ENCODE assay signal across 16 cellular contexts in genomic region chr1:151444791-151445177, GRCh38. TPM values are rescaled to one million over a fixed set of nuclear protein-coding genes. Genes with fewer than 3 reads are reported as not detected.
A peak's percentile ranks its signal among the peaks of the same experiment; 100 is the strongest.
DNase-seq lines count a peak whose midpoint lies in the region; ATAC-seq and TF ChIP-seq lines count a peak whose summit lies in the region.
"Had no signal": no experiment of that assay in that cellular context is flagged by ENCODE, and none has a peak within 500 bp of the region (broad histone marks: within the 10 kb centered on the region; RNA-seq: fewer than 3 reads in every experiment).

No MANE protein-coding gene starts in this region.

- H2BK20ac ChIP-seq in H9 (ENCODE audit: low read depth, low read length, poor library complexity, severe bottlenecking) = no peak overlapping the region

- H3K27ac ChIP-seq in H9 (ENCODE audit: insufficient read length, low read depth, low read length) (no peak overlapping the region), PC-3 (ENCODE audit: low read length) (no peak overlapping the region), endodermal cell (ENCODE audit: low read depth, low read length) (peak overlapping the region; percentile 37), sigmoid colon (peak overlapping the region in 3 of 4 donors; percentile 44 to 57 (median 51))
- H3K27ac ChIP-seq: ascending aorta, suprapubic skin had no signal

- H3K23me2 ChIP-seq in H9 (ENCODE audit: insufficient read length, low read depth, low read length, poor library complexity, severe bottlenecking) = no peaks in the 10 kb centered on the region

- H2AK5ac ChIP-seq in H9 (ENCODE audit: insufficient read length, low read length) = no peak overlapping the region

- H3K4me3 ChIP-seq in PC-3 (ENCODE audit: low read length) (no peak overlapping the region), endodermal cell (ENCODE audit: low read length) (no peak overlapping the region), sigmoid colon (no peak overlapping the region)
- H3K4me3 ChIP-seq: skin epidermis, suprapubic skin had no signal

- CTCF ChIA-PET in PC-3 (lab: Charles Lee) = interaction anchor here (0.6 to 1.2 kb wide), 6 partner anchors 91 to 290 kb away, joined by 3 to 4 read pairs (median 3); no protein-coding TSS in a partner anchor

- H3K4me2 ChIP-seq in H9 (ENCODE audit: insufficient read depth, insufficient read length, low read length) (no peak overlapping the region), PC-3 (ENCODE audit: low read length) (peak overlapping the region; percentile 51)

- H3K18ac ChIP-seq in H9 (ENCODE audit: insufficient read length, low read depth, low read length) = no peak overlapping the region

- H2BK15ac ChIP-seq in H9 (ENCODE audit: low read depth, low read length) = no peak overlapping the region

- no peaks in the 10 kb centered on the region for H4K20me1 ChIP-seq in H9 (ENCODE audit: control insufficient read depth, insufficient read depth, insufficient read length)
- H4K20me1 ChIP-seq in PC-3 (ENCODE audit: low read length) = 0 out of 2 replicates have a peak, but pooled peaks cover 6% of the 10 kb centered on the region

- POLR2A ChIA-PET in PC-3 (lab: Charles Lee; ENCODE audit: unreplicated experiment) = no interaction called here

- no peak overlapping the region for H3K14ac ChIP-seq in H9 (ENCODE audit: insufficient read depth, low read length)

- H3K36me3 ChIP-seq in PC-3 (ENCODE audit: low read depth, low read length) = peaks cover 9% of the 10 kb centered on the region; the same call in 1 of the 2 replicates
- peaks cover 34% of the 10 kb centered on the region for H3K36me3 ChIP-seq in endodermal cell (ENCODE audit: control insufficient read depth, insufficient read depth, low read length)
- peaks cover 0 to 26% (median 0%) of the 10 kb centered on the region in 4 donors for H3K36me3 ChIP-seq in sigmoid colon
- H3K36me3 ChIP-seq: ascending aorta, suprapubic skin had no signal

- no peak overlapping the region for H3T11ph ChIP-seq in H9 (ENCODE audit: low read length)

- no peak for TF ChIP-seq POLR2A in sigmoid colon (IDR thresholded peaks at IDR 0.05)

- DNase-seq in H9 = no peak
- DNase-seq in PC-3 = no peak
- no peak for DNase-seq in endodermal cell
- no peak for DNase-seq in sigmoid colon
- no peak for DNase-seq in type B pancreatic cell (ENCODE audit: extremely low spot score, unreplicated experiment)
- no peak for DNase-seq in stimulated activated CD4-positive, alpha-beta T cell treated with anti-CD3 and anti-CD28 coated beads, Interleukin-4, amount 100 ng/mL, for 1 hour
- DNase-seq: activated CD8-positive, alpha-beta memory T cell treated with anti-CD3 and anti-CD28 coated beads, Interleukin-2, amount 50 U/mL, for 4 hours; effector memory CD8-positive, alpha-beta T cell; kidney; NCI-H146; NCI-H524; Right ventricle myocardium superior had no signal

- H2BK120ac ChIP-seq in H9 (ENCODE audit: low read depth, low read length, poor library complexity, severe bottlenecking) = no peak overlapping the region

- H2BK12ac ChIP-seq in H9 (ENCODE audit: insufficient read length, low read depth, low read length) = no peak overlapping the region

- H4K91ac ChIP-seq in H9 (ENCODE audit: insufficient read length, low read depth, low read length) = no peak overlapping the region

- H3K4me3 Mint-ChIP-seq in H9 (no peak overlapping the region), endodermal cell (no peak overlapping the region), type B pancreatic cell (no peak overlapping the region)

- intact Hi-C loops in PC-3 (cut with micrococcal nuclease) = loop anchor here (1.0 to 5.0 kb wide), 6 partner anchors 14 to 291 kb away; partner anchors contain the start of gene TUFT1
- intact Hi-C loops in sigmoid colon (cut with DNase I) = loop anchor here (2.0 to 5.0 kb wide), 2 partner anchors 90 to 288 kb away; no protein-coding TSS in a partner anchor

- H4K8ac ChIP-seq in H9 (replicated peaks; ENCODE audit: insufficient read length, low read depth, low read length) = no peak overlapping the region

- H2BK5ac ChIP-seq in H9 (ENCODE audit: insufficient read length, low read length) = no peak overlapping the region

- no peak overlapping the region for H3K23ac ChIP-seq in H9 (ENCODE audit: insufficient read length, low read depth, low read length)

- H3K9me2 ChIP-seq in PC-3 (replicated peaks; ENCODE audit: low read length) = no peaks in the 10 kb centered on the region

- peak; percentile 14 for ATAC-seq in PC-3
- ATAC-seq in GM21825 (IDR thresholded peaks at IDR 0.05; ENCODE audit: unreplicated experiment) = no peak
- ATAC-seq: effector memory CD8-positive, alpha-beta T cell had no signal

- no peak overlapping the region for H3K4ac ChIP-seq in H9 (ENCODE audit: low read depth, low read length)

- no peaks in the 10 kb centered on the region for H3F3A ChIP-seq in PC-3 (ENCODE audit: low read length, unreplicated experiment)

- peaks cover 50% of the 10 kb centered on the region; the same call in 1 of the 2 replicates for H3K79me2 ChIP-seq in H9 (ENCODE audit: insufficient read depth, low read length)
- peaks cover 97% of the 10 kb centered on the region for H3K79me2 ChIP-seq in PC-3 (ENCODE audit: low read length)

- WGBS in H9 (ENCODE audit: extremely low coverage, insufficient read length, low lambda C conversion rate) = no CpG with 5 or more reads among the region's 4 CpGs
- WGBS in endodermal cell (ENCODE audit: insufficient coverage in 1 of 2, insufficient read length in 1 of 2), 2 experiments = 88 to 100% methylated on average over 1 to 4 of the region's 4 CpGs
- 83 to 84% methylated on average over 4 of the region's 4 CpGs for WGBS in sigmoid colon, 2 donors

- TF ChIP-seq CTCF in H9 (conservative IDR thresholded peaks at IDR 0.05) (no peak), PC-3 (conservative IDR thresholded peaks at IDR 0.05; ENCODE audit: low read depth, low read length) (no peak), endodermal cell (conservative IDR thresholded peaks at IDR 0.05) (no peak), sigmoid colon (IDR thresholded peaks at IDR 0.05) (no peak), type B pancreatic cell (conservative IDR thresholded peaks at IDR 0.05) (no peak)

- H3K4me1 Mint-ChIP-seq in H9 (peaks cover 7 to 16% of the 10 kb centered on the region in 2 experiments), endodermal cell (no peaks in the 10 kb centered on the region), type B pancreatic cell (ENCODE audit: unreplicated experiment) (peaks cover 21% of the 10 kb centered on the region)

- H3K27ac Mint-ChIP-seq in H9 (peak overlapping the region in 2 of 3 experiments; percentile 10 to 94; a peak in 3 of 7 replicates), endodermal cell (peak overlapping the region; percentile 9), type B pancreatic cell (no peak overlapping the region)

- no peaks in the 10 kb centered on the region for H3K4me1 ChIP-seq in H9 (ENCODE audit: insufficient read depth, low read length)
- H3K4me1 ChIP-seq in PC-3 (ENCODE audit: insufficient read depth, low read length) = peaks cover 11% of the 10 kb centered on the region
- H3K4me1 ChIP-seq in endodermal cell (ENCODE audit: control insufficient read depth, insufficient read depth, low read length) = no peaks in the 10 kb centered on the region
- H3K4me1 ChIP-seq in sigmoid colon = peaks cover 0 to 59% (median 46%) of the 10 kb centered on the region in 4 donors

- peaks cover 5 to 26% (median 21%) of the 10 kb centered on the region in 3 experiments; a peak in 5 of 7 replicates for H3K36me3 Mint-ChIP-seq in H9 (ENCODE audit: insufficient read depth in 1 of 3, low read depth in 3 of 3)
- H3K36me3 Mint-ChIP-seq in endodermal cell (ENCODE audit: low read depth) = peaks cover 30% of the 10 kb centered on the region
- H3K36me3 Mint-ChIP-seq in type B pancreatic cell = peaks cover 26% of the 10 kb centered on the region

- no peak overlapping the region for H2AFZ ChIP-seq in H9 (ENCODE audit: low read length)
- no peak overlapping the region for H2AFZ ChIP-seq in PC-3 (ENCODE audit: low read length)

- no peaks in the 10 kb centered on the region for H3K9me3 ChIP-seq in H9 (ENCODE audit: control insufficient read depth, low read depth, low read length)
- H3K9me3 ChIP-seq in PC-3 (ENCODE audit: low read length) = no peaks in the 10 kb centered on the region
- H3K9me3 ChIP-seq in endodermal cell (ENCODE audit: control insufficient read depth, low read length) = no peaks in the 10 kb centered on the region
- no peaks in the 10 kb centered on the region for H3K9me3 ChIP-seq in sigmoid colon
- H3K9me3 ChIP-seq: ascending aorta, suprapubic skin had no signal

- no peak overlapping the region for H3K9ac ChIP-seq in H9 (ENCODE audit: extremely low read depth, insufficient read length, low read length)
- no peak overlapping the region for H3K9ac ChIP-seq in PC-3 (ENCODE audit: low read length)
- no peak overlapping the region for H3K9ac ChIP-seq in endodermal cell (ENCODE audit: extremely low read depth, low read length, poor library complexity, severe bottlenecking)

- no peak for TF ChIP-seq EP300 in sigmoid colon (IDR thresholded peaks at IDR 0.05)

- no TSS peak for BruUV-seq in PC-3 (replicated peaks; lab: Mats Ljungman, UMichigan)

- H4K5ac ChIP-seq in H9 (ENCODE audit: insufficient read length, low read depth, low read length) = no peak overlapping the region

- H3K56ac ChIP-seq in H9 (ENCODE audit: insufficient read length, low read depth, low read length) = no peak overlapping the region

- H3K27me3 Mint-ChIP-seq in H9 (ENCODE audit: low read depth) (no peaks in the 10 kb centered on the region), endodermal cell (ENCODE audit: insufficient read depth) (no peaks in the 10 kb centered on the region), type B pancreatic cell (no peaks in the 10 kb centered on the region)
- H3K27me3 Mint-ChIP-seq: effector memory CD8-positive, alpha-beta T cell had no signal

- H3K27me3 ChIP-seq in H9 (ENCODE audit: insufficient read depth, low read length) (no peaks in the 10 kb centered on the region), PC-3 (ENCODE audit: low read length) (no peaks in the 10 kb centered on the region), endodermal cell (ENCODE audit: control insufficient read depth, insufficient read depth, low read length, poor library complexity, severe bottlenecking) (no peaks in the 10 kb centered on the region), sigmoid colon (no peaks in the 10 kb centered on the region)
- H3K27me3 ChIP-seq: ascending aorta, suprapubic skin had no signal

- no peaks in the 10 kb centered on the region for H3K9me3 Mint-ChIP-seq in H9
- H3K9me3 Mint-ChIP-seq in endodermal cell = no peaks in the 10 kb centered on the region
- H3K9me3 Mint-ChIP-seq in type B pancreatic cell = no peaks in the 10 kb centered on the region
- H3K9me3 Mint-ChIP-seq: effector memory CD8-positive, alpha-beta T cell had no signal

- peaks cover 13% of the 10 kb centered on the region for H3K79me1 ChIP-seq in H9 (ENCODE audit: insufficient read depth, low read depth, low read length, poor library complexity, severe bottlenecking)

RNA-seq across cellular contexts. Expression of gene POGZ, which starts 14.5 kb away (rescaled TPM):
- total RNA-seq in H9 (2021) (93.0 and 102 TPM in 2 replicates), PC-3 (2014; rRNA removed) (30.5 and 77.9 TPM in 2 replicates), endodermal cell (100 to 1,000 TPM; 138 to 165 TPM), sigmoid colon (10 to 100 TPM; 40.6 to 75.3 (median 46.4) TPM), type B pancreatic cell (ENCODE audit: low replicate concordance) (73.1 and 126 TPM in 2 replicates)
- polyA plus RNA-seq in endodermal cell (2013, experiment 1 of 2) = 81.3 TPM
- 75.7 TPM for polyA plus RNA-seq in endodermal cell (2013, experiment 2 of 2)
- 10 to 100 TPM in 1 of 3 donors, 1 to 10 TPM in 2; 7.2 to 24.6 (median 9.0) TPM for polyA plus RNA-seq in sigmoid colon

RNA-seq across cellular contexts. Expression of gene PSMB4, which starts 45.4 kb away (rescaled TPM):
- total RNA-seq in H9 (2021) = 413 and 429 TPM in 2 replicates
- 734 and 818 TPM in 2 replicates for total RNA-seq in PC-3 (2014; rRNA removed)
- total RNA-seq in endodermal cell = 100 to 1,000 TPM; 327 to 333 TPM
- 278 TPM for polyA plus RNA-seq in endodermal cell (2013, experiment 1 of 2)
- 254 TPM for polyA plus RNA-seq in endodermal cell (2013, experiment 2 of 2)
- 100 to 1,000 TPM; 237 to 277 (median 249) TPM for total RNA-seq in sigmoid colon
- 100 to 1,000 TPM; 321 to 362 (median 338) TPM for polyA plus RNA-seq in sigmoid colon
- total RNA-seq in type B pancreatic cell (ENCODE audit: low replicate concordance) = 241 and 243 TPM in 2 replicates

Comparison
In these comparisons a context has a peak if more than half of its experiments do, and no peak if none do; other contexts are left out.
1. H3K27ac ChIP-seq: peak in endodermal cell (single experiment) and sigmoid colon (3 of 4); none in H9 (single experiment) and PC-3 (single experiment).